In genomic region chr20:51758978-51759544, GRCh38 we compare ENCODE assay signal across 18 cellular contexts. TPM values are rescaled to one million over a fixed set of nuclear protein-coding genes. Genes with fewer than 3 reads are reported as not detected.
DNase-seq lines count a peak whose midpoint lies in the region; ATAC-seq and TF ChIP-seq lines count a peak whose summit lies in the region.
"Had no signal": no experiment of that assay in that cellular context is flagged by ENCODE, and none has a peak within 500 bp of the region (broad histone marks: within the 10 kb centered on the region; RNA-seq: fewer than 3 reads in every experiment).

No MANE protein-coding gene starts in this region.

- H3K9me3 Mint-ChIP-seq in effector memory CD8-positive, alpha-beta T cell: no peaks in the 10 kb centered on the region
- H3K9me3 Mint-ChIP-seq: activated T-helper 2 cell treated with anti-CD3 and anti-CD28 coated beads, Interferon-gamma antibody, Interleukin-2, Interleukin-4, amounts not matched to agents 10 μg/mL and 5 μg/mL and 100 μg/mL, durations not matched to agents 14 hours and 24 hours and 36 hours; naive thymus-derived CD8-positive, alpha-beta T cell; stimulated activated naive CD8-positive, alpha-beta T cell treated with anti-CD3 and anti-CD28 coated beads, Interleukin-15, Interleukin-2, amounts not matched to agents 100 ng/mL and 50 ng/mL, for 24 hours had no signal

- H3K27ac ChIP-seq in angular gyrus (ENCODE audit: low read depth, low read length) (peak overlapping the region; percentile 50), right atrium auricular region (no peak overlapping the region)

- H3K4me3 ChIP-seq in AG10803 (ENCODE audit: low read length): no peak overlapping the region
- H3K4me3 ChIP-seq in right atrium auricular region: no peak overlapping the region
- H3K4me3 ChIP-seq: body of pancreas had no signal

- no peaks in the 10 kb centered on the region for H3K4me1 Mint-ChIP-seq in effector memory CD8-positive, alpha-beta T cell (ENCODE audit: low read depth in 2 of 2)
- H3K4me1 Mint-ChIP-seq: naive thymus-derived CD8-positive, alpha-beta T cell had no signal

- H3K36me3 ChIP-seq in right atrium auricular region: no peaks in the 10 kb centered on the region

- TF ChIP-seq CTCF in AG10803 (conservative IDR thresholded peaks at IDR 0.05; ENCODE audit: low read length) (no peak), right atrium auricular region (IDR thresholded peaks at IDR 0.05) (no peak)

- peaks cover 0 to 6% of the 10 kb centered on the region in 2 donors for H3K4me1 ChIP-seq in right atrium auricular region

- ATAC-seq in effector memory CD8-positive, alpha-beta T cell (replicated peaks): no peak
- ATAC-seq: body of pancreas; naive thymus-derived CD8-positive, alpha-beta T cell had no signal

- no peak overlapping the region for H3K27ac Mint-ChIP-seq in effector memory CD8-positive, alpha-beta T cell
- H3K27ac Mint-ChIP-seq: activated T-helper 2 cell treated with anti-CD3 and anti-CD28 coated beads, Interferon-gamma antibody, Interleukin-2, Interleukin-4, amounts not matched to agents 10 μg/mL and 5 μg/mL and 100 μg/mL, durations not matched to agents 14 hours and 24 hours and 36 hours; stimulated activated naive CD8-positive, alpha-beta T cell treated with anti-CD3 and anti-CD28 coated beads, Interleukin-15, Interleukin-2, amounts not matched to agents 100 ng/mL and 50 ng/mL, for 24 hours had no signal

- H3K4me3 Mint-ChIP-seq in effector memory CD8-positive, alpha-beta T cell: no peak overlapping the region
- H3K4me3 Mint-ChIP-seq: naive thymus-derived CD8-positive, alpha-beta T cell; stimulated activated naive CD8-positive, alpha-beta T cell treated with anti-CD3 and anti-CD28 coated beads, Interleukin-15, Interleukin-2, amounts not matched to agents 100 ng/mL and 50 ng/mL, for 24 hours had no signal

- peaks cover 0 to 21% of the 10 kb centered on the region in 2 donors for H3K27me3 Mint-ChIP-seq in effector memory CD8-positive, alpha-beta T cell

- H3K36me3 Mint-ChIP-seq in effector memory CD8-positive, alpha-beta T cell (ENCODE audit: insufficient read depth): peaks cover 2% of the 10 kb centered on the region
- H3K36me3 Mint-ChIP-seq: naive thymus-derived CD8-positive, alpha-beta T cell had no signal

- peak; percentile 54 for DNase-seq in AG10803 (ENCODE audit: low read depth)
- peak; percentile 64 for DNase-seq in right atrium auricular region (ENCODE audit: low spot score)
- peak; percentile 81 for DNase-seq in pons (ENCODE audit: low spot score)
- DNase-seq in activated T-cell treated with anti-CD3 and anti-CD28 coated beads, Interleukin-2, amount 50 U/mL, for 48 hours: no peak
- no peak for DNase-seq in effector memory CD8-positive, alpha-beta T cell
- DNase-seq in activated CD4-positive, CD25-positive, alpha-beta regulatory T cell (lab: John Stamatoyannopoulos, UW): no peak
- no peak for DNase-seq in NOMO-1 (lab: John Stamatoyannopoulos, UW; ENCODE audit: unreplicated experiment in 2 of 2)
- DNase-seq: ACHN; GOT3; Karpas-422; left cardiac atrium; naive thymus-derived CD8-positive, alpha-beta T cell; NCI-H187; NCI-H82 had no signal

- no peaks in the 10 kb centered on the region for H3K27me3 ChIP-seq in right atrium auricular region
- H3K27me3 ChIP-seq: body of pancreas had no signal

- H3K9me3 ChIP-seq in right atrium auricular region: no peaks in the 10 kb centered on the region
- H3K9me3 ChIP-seq: body of pancreas had no signal

RNA-seq across cellular contexts. Expression of gene ATP9A, which starts 9.1 kb away (rescaled TPM):
- 10 to 100 TPM; 19.5 to 23.4 TPM for total RNA-seq in right atrium auricular region

RNA-seq across cellular contexts. Expression of gene SALL4, which starts 43.3 kb away (rescaled TPM):
- not detected for total RNA-seq in right atrium auricular region
- total RNA-seq: naive thymus-derived CD8-positive, alpha-beta T cell had no signal

Comparison
In these comparisons a context has a peak if more than half of its experiments do, and no peak if none do; other contexts are left out.
1. DNase-seq: peak in AG10803 (single experiment), right atrium auricular region (single experiment) and pons (single experiment); none in activated T-cell treated with anti-CD3 and anti-CD28 coated beads, Interleukin-2, amount 50 U/mL, for 48 hours (0 of 2), effector memory CD8-positive, alpha-beta T cell (0 of 3), activated CD4-positive, CD25-positive, alpha-beta regulatory T cell (0 of 4) and NOMO-1 (0 of 2).